20 cellular contexts compared by ENCODE assay signal in the genomic region with DNA sequence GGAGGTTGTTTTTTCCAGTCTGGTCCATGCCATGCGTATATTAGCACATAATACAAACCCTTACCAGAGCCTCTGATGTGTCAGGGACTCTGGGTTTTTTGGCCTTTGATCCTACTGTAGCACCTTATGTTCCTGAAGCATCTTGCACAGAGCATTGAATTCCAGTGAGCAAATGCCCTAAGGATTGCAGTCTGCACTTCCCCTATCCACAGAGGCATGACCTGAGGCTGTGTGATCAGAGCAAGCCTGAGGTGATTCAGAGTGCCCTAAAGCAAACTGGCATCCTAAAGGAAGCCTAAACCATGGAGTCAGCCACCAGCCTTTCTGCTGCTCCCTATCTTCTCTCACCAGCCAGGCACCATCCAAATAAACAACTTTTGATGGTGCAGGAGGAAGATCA. TPM values are rescaled to one million over a fixed set of nuclear protein-coding genes. Genes with fewer than 3 reads are reported as not detected.
A peak's percentile ranks its signal among the peaks of the same experiment; 100 is the strongest.
DNase-seq lines count a peak whose midpoint lies in the region; ATAC-seq and TF ChIP-seq lines count a peak whose summit lies in the region.
"Had no signal": no experiment of that assay in that cellular context is flagged by ENCODE, and none has a peak within 500 bp of the region (broad histone marks: within the 10 kb centered on the region; RNA-seq: fewer than 3 reads in every experiment).

No MANE protein-coding gene starts in this region.

- H3K27me3 Mint-ChIP-seq in HFFc6 (ENCODE audit: insufficient read depth) = peaks cover under 1% of the 10 kb centered on the region; the same call in 1 of the 2 replicates
- H3K27me3 Mint-ChIP-seq in effector memory CD8-positive, alpha-beta T cell = no peaks in the 10 kb centered on the region
- H3K27me3 Mint-ChIP-seq: activated CD4-positive, alpha-beta memory T cell treated with anti-CD3 and anti-CD28 coated beads for 36 hours; activated naive CD8-positive, alpha-beta T cell treated with anti-CD3 and anti-CD28 coated beads for 36 hours had no signal

- H3K4me3 ChIP-seq in A673 (ENCODE audit: low read depth, low read length, poor library complexity, severe bottlenecking) = no peak overlapping the region
- H3K4me3 ChIP-seq: Peyer's patch, right lobe of liver had no signal

- no peaks in the 10 kb centered on the region for H3K36me3 Mint-ChIP-seq in HFFc6 (ENCODE audit: low read depth)
- H3K36me3 Mint-ChIP-seq in effector memory CD8-positive, alpha-beta T cell (ENCODE audit: insufficient read depth) = peaks cover 20% of the 10 kb centered on the region
- H3K36me3 Mint-ChIP-seq: activated CD4-positive, alpha-beta memory T cell treated with anti-CD3 and anti-CD28 coated beads for 36 hours; activated naive CD8-positive, alpha-beta T cell treated with anti-CD3 and anti-CD28 coated beads for 36 hours had no signal

- H3K4me1 ChIP-seq in A673 (ENCODE audit: insufficient read depth, low read length, poor library complexity, severe bottlenecking) = peaks cover 23% of the 10 kb centered on the region
- H3K4me1 ChIP-seq: Peyer's patch, right lobe of liver had no signal

- DNase-seq in A673 (ENCODE audit: low spot score) (no peak), HFFc6 (peak; percentile 82), T1000 (lab: John Stamatoyannopoulos, UW) (peak; percentile 73), kidney glomerular epithelial cell (lab: John Stamatoyannopoulos, UW) (peak; percentile 54), HT-29 (ENCODE audit: low spot score) (no peak)
- no peak for DNase-seq in effector memory CD8-positive, alpha-beta T cell
- DNase-seq in activated CD8-positive, alpha-beta memory T cell treated with anti-CD3 and anti-CD28 coated beads, Interleukin-2, amount 50 U/mL, for 48 hours = no peak
- DNase-seq in effector CD4-positive, alpha-beta T cell = no peak
- DNase-seq: activated CD4-positive, alpha-beta memory T cell treated with anti-CD3 and anti-CD28 coated beads for 36 hours; activated naive CD8-positive, alpha-beta T cell treated with anti-CD3 and anti-CD28 coated beads for 36 hours; activated T-cell treated with anti-CD3 and anti-CD28 coated beads, Interleukin-2, amount 50 U/mL, for 4 hours; brain microvascular endothelial cell; left cardiac atrium; NCI-H774; Peyer's patch; right lobe of liver; stimulated activated CD4-positive, alpha-beta T cell treated with anti-CD3 and anti-CD28 coated beads, Interleukin-1b, Interleukin-23, amount 100 ng/mL, for 48 hours had no signal

- H3K4me3 Mint-ChIP-seq in HFFc6 = peak overlapping the region; percentile 18; the same call in 1 of the 2 replicates
- no peak overlapping the region for H3K4me3 Mint-ChIP-seq in effector memory CD8-positive, alpha-beta T cell
- H3K4me3 Mint-ChIP-seq: activated CD4-positive, alpha-beta memory T cell treated with anti-CD3 and anti-CD28 coated beads for 36 hours; activated naive CD8-positive, alpha-beta T cell treated with anti-CD3 and anti-CD28 coated beads for 36 hours; activated T-cell treated with anti-CD3 and anti-CD28 coated beads, Interleukin-2, amount 50 U/mL, for 4 hours had no signal

- ATAC-seq in effector memory CD8-positive, alpha-beta T cell (replicated peaks) = no peak
- ATAC-seq: activated T-cell treated with anti-CD3 and anti-CD28 coated beads, Interleukin-2, amount 50 U/mL, for 4 hours; right lobe of liver had no signal

- CTCF ChIA-PET in A673 (lab: Charles Lee) = no interaction called here

- POLR2A ChIA-PET in A673 (lab: Charles Lee; ENCODE audit: low non-redundant PET) = no interaction called here

- BruUV-seq in A673 (replicated peaks; lab: Mats Ljungman, UMichigan) = no TSS peak

- peaks cover 34% of the 10 kb centered on the region for H3K4me1 Mint-ChIP-seq in HFFc6 (ENCODE audit: low read depth)
- no peaks in the 10 kb centered on the region for H3K4me1 Mint-ChIP-seq in effector memory CD8-positive, alpha-beta T cell (ENCODE audit: low read depth in 2 of 2)
- H3K4me1 Mint-ChIP-seq: activated naive CD8-positive, alpha-beta T cell treated with anti-CD3 and anti-CD28 coated beads for 36 hours had no signal

- H3K9me3 Mint-ChIP-seq in HFFc6 = no peaks in the 10 kb centered on the region
- H3K9me3 Mint-ChIP-seq in effector memory CD8-positive, alpha-beta T cell = no peaks in the 10 kb centered on the region
- H3K9me3 Mint-ChIP-seq: activated CD4-positive, alpha-beta memory T cell treated with anti-CD3 and anti-CD28 coated beads for 36 hours; activated naive CD8-positive, alpha-beta T cell treated with anti-CD3 and anti-CD28 coated beads for 36 hours; activated T-cell treated with anti-CD3 and anti-CD28 coated beads, Interleukin-2, amount 50 U/mL, for 4 hours had no signal

- H3K9me3 ChIP-seq in A673 (ENCODE audit: low read depth, low read length, poor library complexity, severe bottlenecking) = no peaks in the 10 kb centered on the region
- H3K9me3 ChIP-seq: Peyer's patch, right lobe of liver had no signal

- H3K36me3 ChIP-seq in A673 (ENCODE audit: insufficient read depth, low read length, poor library complexity, severe bottlenecking) = no peaks in the 10 kb centered on the region
- H3K36me3 ChIP-seq: brain microvascular endothelial cell, Peyer's patch, right lobe of liver had no signal

- H3K27ac Mint-ChIP-seq in HFFc6 = peak overlapping the region; percentile 68
- H3K27ac Mint-ChIP-seq in effector memory CD8-positive, alpha-beta T cell = no peak overlapping the region
- H3K27ac Mint-ChIP-seq: activated CD4-positive, alpha-beta memory T cell treated with anti-CD3 and anti-CD28 coated beads for 36 hours; activated naive CD8-positive, alpha-beta T cell treated with anti-CD3 and anti-CD28 coated beads for 36 hours had no signal

- intact Hi-C loops in A673 (cut with micrococcal nuclease; ENCODE audit: unreplicated experiment) = no loop called here

- no peaks in the 10 kb centered on the region for H3K27me3 ChIP-seq in A673 (replicated peaks; ENCODE audit: insufficient read depth, low read depth, low read length, poor library complexity)
- H3K27me3 ChIP-seq: brain microvascular endothelial cell, dorsolateral prefrontal cortex, Peyer's patch, right lobe of liver had no signal

- H3K27ac ChIP-seq in A673 (ENCODE audit: low read depth, low read length, poor library complexity, severe bottlenecking) = peak overlapping the region; percentile 62
- H3K27ac ChIP-seq: brain microvascular endothelial cell, HL-60, KMS-11, Peyer's patch, right lobe of liver had no signal

- no peak for TF ChIP-seq CTCF in A673 (conservative IDR thresholded peaks at IDR 0.05; ENCODE audit: low read depth, low read length)
- no peak for TF ChIP-seq CTCF in HFFc6 (IDR thresholded peaks at IDR 0.05)

RNA-seq across cellular contexts. Expression of a gene that starts 41.3 kb away (rescaled TPM):
- 0.49 and 0.72 TPM in 2 replicates for total RNA-seq in A673 (2021)
- total RNA-seq in HFFc6 (2021; fragmentation: NEBNext Ultra II Directional; extraction: Animal tissue kit (Norgen Biotek cat#: 25700)) = 1 to 10 TPM; 1.5 to 2.1 (median 1.5) TPM
- total RNA-seq in HT-29 (2014; rRNA removed; shearing (Covaris generic)) = 0.08 TPM in 1 of 2 replicates, not detected in the other

Comparison
In these comparisons a context has a peak if more than half of its experiments do, and no peak if none do; other contexts are left out.
1. DNase-seq: peak in HFFc6 (single experiment), T1000 (single experiment) and kidney glomerular epithelial cell (single experiment); none in A673 (single experiment), effector memory CD8-positive, alpha-beta T cell (0 of 3), activated CD8-positive, alpha-beta memory T cell treated with anti-CD3 and anti-CD28 coated beads, Interleukin-2, amount 50 U/mL, for 48 hours (single experiment), HT-29 (single experiment) and effector CD4-positive, alpha-beta T cell (single experiment).